ENCODE assay signal across 1 cellular context in genomic region chr4:98682719-98683118, GRCh38.
TF ChIP-seq lines count a peak whose summit lies in the region.

No MANE protein-coding gene starts in this region.

TF ChIP-seq in K562, 482 proteins besides CTCF, POLR2A, EP300 and RAD21 (continued from another document and continues in another):
- no peak for TF ChIP-seq ZNF512 (tag; IDR thresholded peaks at IDR 0.05)
- TF ChIP-seq ZNF57 (CRISPR knock-in tag; IDR thresholded peaks at IDR 0.05): no peak
- no peak for TF ChIP-seq KDM5B (IDR thresholded peaks at IDR 0.05; ENCODE audit: insufficient replicate concordance, low read depth, low read length)
- 0 out of 4 replicates have a peak, but pooled peaks of 1 of the 2 experiments have one; percentile 37 for TF ChIP-seq SRF (CRISPR knock-in tag; IDR thresholded peaks at IDR 0.05)
- TF ChIP-seq CREB3 (tag; conservative IDR thresholded peaks at IDR 0.05; ENCODE audit: low read depth): no peak
- no peak for TF ChIP-seq ELF2 (CRISPR knock-in tag; IDR thresholded peaks at IDR 0.05)
- no peak for TF ChIP-seq BRD4 (IDR thresholded peaks at IDR 0.05)
- no peak for TF ChIP-seq MLX (CRISPR knock-in tag; conservative IDR thresholded peaks at IDR 0.05)
- TF ChIP-seq, protein P1, sequence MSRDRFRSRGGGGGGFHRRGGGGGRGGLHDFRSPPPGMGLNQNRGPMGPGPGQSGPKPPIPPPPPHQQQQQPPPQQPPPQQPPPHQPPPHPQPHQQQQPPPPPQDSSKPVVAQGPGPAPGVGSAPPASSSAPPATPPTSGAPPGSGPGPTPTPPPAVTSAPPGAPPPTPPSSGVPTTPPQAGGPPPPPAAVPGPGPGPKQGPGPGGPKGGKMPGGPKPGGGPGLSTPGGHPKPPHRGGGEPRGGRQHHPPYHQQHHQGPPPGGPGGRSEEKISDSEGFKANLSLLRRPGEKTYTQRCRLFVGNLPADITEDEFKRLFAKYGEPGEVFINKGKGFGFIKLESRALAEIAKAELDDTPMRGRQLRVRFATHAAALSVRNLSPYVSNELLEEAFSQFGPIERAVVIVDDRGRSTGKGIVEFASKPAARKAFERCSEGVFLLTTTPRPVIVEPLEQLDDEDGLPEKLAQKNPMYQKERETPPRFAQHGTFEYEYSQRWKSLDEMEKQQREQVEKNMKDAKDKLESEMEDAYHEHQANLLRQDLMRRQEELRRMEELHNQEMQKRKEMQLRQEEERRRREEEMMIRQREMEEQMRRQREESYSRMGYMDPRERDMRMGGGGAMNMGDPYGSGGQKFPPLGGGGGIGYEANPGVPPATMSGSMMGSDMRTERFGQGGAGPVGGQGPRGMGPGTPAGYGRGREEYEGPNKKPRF (IDR thresholded peaks at IDR 0.05; ENCODE audit: low read depth, low read length): no peak
- TF ChIP-seq ZNF232 (CRISPR knock-in tag; IDR thresholded peaks at IDR 0.05): no peak
- TF ChIP-seq NBN (IDR thresholded peaks at IDR 0.05; ENCODE audit: low read depth): no peak
- no peak for TF ChIP-seq ERF (CRISPR knock-in tag; IDR thresholded peaks at IDR 0.05)
- TF ChIP-seq TBP (optimal IDR thresholded peaks at IDR 0.05; ENCODE audit: low read depth, low read length): no peak
- TF ChIP-seq NRF1 (conservative IDR thresholded peaks at IDR 0.05 in 1 of 2, IDR thresholded peaks at IDR 0.05 in 1 of 2): no peak
- TF ChIP-seq ZBTB1 (CRISPR knock-in tag; IDR thresholded peaks at IDR 0.05; ENCODE audit: borderline replicate concordance, low read depth): no peak
- 0 out of 2 replicates have a peak, but pooled peaks have one; percentile 23 for TF ChIP-seq BCOR (IDR thresholded peaks at IDR 0.05)
- TF ChIP-seq RBM15 (IDR thresholded peaks at IDR 0.05; ENCODE audit: insufficient read depth, low read length): no peak
- no peak for TF ChIP-seq SIN3B (IDR thresholded peaks at IDR 0.05; ENCODE audit: low read depth)
- TF ChIP-seq TARDBP (IDR thresholded peaks at IDR 0.05): no peak
- no peak for TF ChIP-seq HINFP (tag; conservative IDR thresholded peaks at IDR 0.05; ENCODE audit: low read depth)
- no peak for TF ChIP-seq GTF2F1 (IDR thresholded peaks at IDR 0.05; ENCODE audit: low read depth, low read length)
- TF ChIP-seq MAZ (CRISPR knock-in tag; conservative IDR thresholded peaks at IDR 0.05 in 1 of 2, IDR thresholded peaks at IDR 0.05 in 1 of 2): peak in 1 of 2 experiments; percentile 32; a peak in 1 of 4 replicates
- no peak for TF ChIP-seq TOE1 (IDR thresholded peaks at IDR 0.05; ENCODE audit: borderline replicate concordance)
- no peak for TF ChIP-seq TOE1 (CRISPR knock-in tag; IDR thresholded peaks at IDR 0.05; ENCODE audit: borderline replicate concordance, low read depth)
- TF ChIP-seq SUPT5H (IDR thresholded peaks at IDR 0.05): no peak
- peak in 1 of 2 experiments; percentile 61; a peak in 2 of 4 replicates for TF ChIP-seq KDM1A (IDR thresholded peaks at IDR 0.05)
- TF ChIP-seq NEUROD1 (IDR thresholded peaks at IDR 0.05; ENCODE audit: borderline replicate concordance, low read depth, low read length, partially characterized antibody): no peak
- TF ChIP-seq ZNF24 (IDR thresholded peaks at IDR 0.05): no peak
- TF ChIP-seq CHD1 (IDR thresholded peaks at IDR 0.05; ENCODE audit: low read length): no peak
- peak; percentile 72 for TF ChIP-seq SMARCE1 (IDR thresholded peaks at IDR 0.05)
- peak; percentile 85 for TF ChIP-seq GATA2 (CRISPR knock-in tag; IDR thresholded peaks at IDR 0.05)
- 0 out of 2 replicates have a peak, but pooled peaks have one; percentile 21 for TF ChIP-seq ZNF766 (CRISPR knock-in tag; conservative IDR thresholded peaks at IDR 0.05)
- no peak for TF ChIP-seq CREM (IDR thresholded peaks at IDR 0.05; ENCODE audit: low read depth)
- no peak for TF ChIP-seq TAF9B (IDR thresholded peaks at IDR 0.05; ENCODE audit: partially characterized antibody)
- TF ChIP-seq NONO (IDR thresholded peaks at IDR 0.05; ENCODE audit: low read depth in 2 of 2, low read length in 1 of 2): no peak
- no peak for TF ChIP-seq PHF20 (IDR thresholded peaks at IDR 0.05; ENCODE audit: partially characterized antibody)
- TF ChIP-seq, protein P2, sequence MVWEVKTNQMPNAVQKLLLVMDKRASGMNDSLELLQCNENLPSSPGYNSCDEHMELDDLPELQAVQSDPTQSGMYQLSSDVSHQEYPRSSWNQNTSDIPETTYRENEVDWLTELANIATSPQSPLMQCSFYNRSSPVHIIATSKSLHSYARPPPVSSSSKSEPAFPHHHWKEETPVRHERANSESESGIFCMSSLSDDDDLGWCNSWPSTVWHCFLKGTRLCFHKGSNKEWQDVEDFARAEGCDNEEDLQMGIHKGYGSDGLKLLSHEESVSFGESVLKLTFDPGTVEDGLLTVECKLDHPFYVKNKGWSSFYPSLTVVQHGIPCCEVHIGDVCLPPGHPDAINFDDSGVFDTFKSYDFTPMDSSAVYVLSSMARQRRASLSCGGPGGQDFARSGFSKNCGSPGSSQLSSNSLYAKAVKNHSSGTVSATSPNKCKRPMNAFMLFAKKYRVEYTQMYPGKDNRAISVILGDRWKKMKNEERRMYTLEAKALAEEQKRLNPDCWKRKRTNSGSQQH (CRISPR knock-in tag; IDR thresholded peaks at IDR 0.05): no peak
- TF ChIP-seq JUND (IDR thresholded peaks at IDR 0.05; ENCODE audit: borderline replicate concordance, low read depth, low read length): peak; percentile 45; the same call in 1 of the 2 replicates
- no peak; the same call in 2 of the 3 replicates for TF ChIP-seq JUND (tag; IDR thresholded peaks at IDR 0.05; ENCODE audit: borderline replicate concordance, low read depth, low read length)
- TF ChIP-seq ZNF561 (CRISPR knock-in tag; conservative IDR thresholded peaks at IDR 0.05): no peak
- peak; percentile 60; the same call in 1 of the 2 replicates for TF ChIP-seq ZNF644 (tag; IDR thresholded peaks at IDR 0.05; ENCODE audit: low read depth)
- TF ChIP-seq PML (IDR thresholded peaks at IDR 0.05; ENCODE audit: low read length): peak; percentile 90
- no peak for TF ChIP-seq E2F3 (CRISPR knock-in tag; IDR thresholded peaks at IDR 0.05)
- no peak for TF ChIP-seq ZNF311 (CRISPR knock-in tag; IDR thresholded peaks at IDR 0.05)
- TF ChIP-seq, protein P3, sequence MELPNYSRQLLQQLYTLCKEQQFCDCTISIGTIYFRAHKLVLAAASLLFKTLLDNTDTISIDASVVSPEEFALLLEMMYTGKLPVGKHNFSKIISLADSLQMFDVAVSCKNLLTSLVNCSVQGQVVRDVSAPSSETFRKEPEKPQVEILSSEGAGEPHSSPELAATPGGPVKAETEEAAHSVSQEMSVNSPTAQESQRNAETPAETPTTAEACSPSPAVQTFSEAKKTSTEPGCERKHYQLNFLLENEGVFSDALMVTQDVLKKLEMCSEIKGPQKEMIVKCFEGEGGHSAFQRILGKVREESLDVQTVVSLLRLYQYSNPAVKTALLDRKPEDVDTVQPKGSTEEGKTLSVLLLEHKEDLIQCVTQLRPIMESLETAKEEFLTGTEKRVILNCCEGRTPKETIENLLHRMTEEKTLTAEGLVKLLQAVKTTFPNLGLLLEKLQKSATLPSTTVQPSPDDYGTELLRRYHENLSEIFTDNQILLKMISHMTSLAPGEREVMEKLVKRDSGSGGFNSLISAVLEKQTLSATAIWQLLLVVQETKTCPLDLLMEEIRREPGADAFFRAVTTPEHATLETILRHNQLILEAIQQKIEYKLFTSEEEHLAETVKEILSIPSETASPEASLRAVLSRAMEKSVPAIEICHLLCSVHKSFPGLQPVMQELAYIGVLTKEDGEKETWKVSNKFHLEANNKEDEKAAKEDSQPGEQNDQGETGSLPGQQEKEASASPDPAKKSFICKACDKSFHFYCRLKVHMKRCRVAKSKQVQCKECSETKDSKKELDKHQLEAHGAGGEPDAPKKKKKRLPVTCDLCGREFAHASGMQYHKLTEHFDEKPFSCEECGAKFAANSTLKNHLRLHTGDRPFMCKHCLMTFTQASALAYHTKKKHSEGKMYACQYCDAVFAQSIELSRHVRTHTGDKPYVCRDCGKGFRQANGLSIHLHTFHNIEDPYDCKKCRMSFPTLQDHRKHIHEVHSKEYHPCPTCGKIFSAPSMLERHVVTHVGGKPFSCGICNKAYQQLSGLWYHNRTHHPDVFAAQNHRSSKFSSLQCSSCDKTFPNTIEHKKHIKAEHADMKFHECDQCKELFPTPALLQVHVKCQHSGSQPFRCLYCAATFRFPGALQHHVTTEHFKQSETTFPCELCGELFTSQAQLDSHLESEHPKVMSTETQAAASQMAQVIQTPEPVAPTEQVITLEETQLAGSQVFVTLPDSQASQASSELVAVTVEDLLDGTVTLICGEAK (IDR thresholded peaks at IDR 0.05): no peak
- TF ChIP-seq, protein P3 (CRISPR knock-in tag; IDR thresholded peaks at IDR 0.05): no peak
- no peak for TF ChIP-seq ZNF41 (CRISPR knock-in tag; conservative IDR thresholded peaks at IDR 0.05)
- TF ChIP-seq ZNF12 (CRISPR knock-in tag; IDR thresholded peaks at IDR 0.05): no peak
- TF ChIP-seq RBFOX2 (IDR thresholded peaks at IDR 0.05; ENCODE audit: low read depth, low read length): no peak
- TF ChIP-seq DLX4 (CRISPR knock-in tag; IDR thresholded peaks at IDR 0.05): no peak
- TF ChIP-seq EP400 (IDR thresholded peaks at IDR 0.05): no peak
- TF ChIP-seq ZNF175 (CRISPR knock-in tag; IDR thresholded peaks at IDR 0.05; ENCODE audit: low read depth): no peak
- TF ChIP-seq MECOM (CRISPR knock-in tag; IDR thresholded peaks at IDR 0.05): no peak
- TF ChIP-seq CBFA2T2 (conservative IDR thresholded peaks at IDR 0.05): peak; percentile 91
